1 cellular context compared by ENCODE assay signal in genomic region chr7:98360221-98361124, GRCh38.
TF ChIP-seq lines count a peak whose summit lies in the region.

No MANE protein-coding gene starts in this region.

TF ChIP-seq in K562, 482 proteins besides CTCF, POLR2A, EP300 and RAD21 (continued from another document and continues in another):
- no peak for TF ChIP-seq ZBTB33 (CRISPR knock-in tag; IDR thresholded peaks at IDR 0.05)
- no peak for TF ChIP-seq FOXA3 (CRISPR knock-in tag; conservative IDR thresholded peaks at IDR 0.05 in 1 of 2, IDR thresholded peaks at IDR 0.05 in 1 of 2)
- TF ChIP-seq MBD2 (IDR thresholded peaks at IDR 0.05; ENCODE audit: borderline replicate concordance, low read depth), result no peak
- no peak for TF ChIP-seq ATF2 (CRISPR knock-in tag; IDR thresholded peaks at IDR 0.05)
- TF ChIP-seq MBD1 (CRISPR knock-in tag; IDR thresholded peaks at IDR 0.05), result no peak
- peak; percentile 52; the same call in 1 of the 2 replicates for TF ChIP-seq NFIC (IDR thresholded peaks at IDR 0.05)
- TF ChIP-seq RBM22 (IDR thresholded peaks at IDR 0.05; ENCODE audit: low read depth, low read length, poor library complexity, severe bottlenecking), result no peak
- no peak for TF ChIP-seq ELF4 (CRISPR knock-in tag; IDR thresholded peaks at IDR 0.05)
- no peak for TF ChIP-seq CHD2 (IDR thresholded peaks at IDR 0.05; ENCODE audit: low read depth, low read length)
- TF ChIP-seq NR0B1 (IDR thresholded peaks at IDR 0.05; ENCODE audit: partially characterized antibody), result no peak
- no peak; the same call in 1 of the 2 replicates for TF ChIP-seq ZNF766 (CRISPR knock-in tag; conservative IDR thresholded peaks at IDR 0.05)
- TF ChIP-seq SFPQ (IDR thresholded peaks at IDR 0.05; ENCODE audit: low read depth, low read length), result no peak
- peak; percentile 72; the same call in 1 of the 2 replicates for TF ChIP-seq HDAC2 (IDR thresholded peaks at IDR 0.05)
- no peak for TF ChIP-seq USF1 (CRISPR knock-in tag; IDR thresholded peaks at IDR 0.05)
- TF ChIP-seq TAF15 (IDR thresholded peaks at IDR 0.05; ENCODE audit: low read depth, low read length), result no peak
- TF ChIP-seq ZNF197 (CRISPR knock-in tag; IDR thresholded peaks at IDR 0.05; ENCODE audit: low read depth), result no peak
- TF ChIP-seq RHOXF2B (CRISPR knock-in tag; conservative IDR thresholded peaks at IDR 0.05), result no peak
- no peak for TF ChIP-seq ELF1 (tag; IDR thresholded peaks at IDR 0.05)
- TF ChIP-seq FOXP1 (CRISPR knock-in tag; IDR thresholded peaks at IDR 0.05), result no peak
- TF ChIP-seq ZFP30 (CRISPR knock-in tag; IDR thresholded peaks at IDR 0.05; ENCODE audit: borderline replicate concordance), result no peak
- no peak for TF ChIP-seq TFE3 (CRISPR knock-in tag; IDR thresholded peaks at IDR 0.05)
- TF ChIP-seq POLR2AphosphoS5 (IDR thresholded peaks at IDR 0.05; ENCODE audit: control insufficient read depth, insufficient read depth, low read depth, low read length), result peak; percentile 45; the same call in 1 of the 2 replicates
- TF ChIP-seq ARID1B (IDR thresholded peaks at IDR 0.05), result peak; percentile 91
- TF ChIP-seq ELF2 (CRISPR knock-in tag; IDR thresholded peaks at IDR 0.05), result no peak
- TF ChIP-seq ZNF644 (tag; IDR thresholded peaks at IDR 0.05; ENCODE audit: low read depth), result no peak
- TF ChIP-seq ZNF586 (CRISPR knock-in tag; conservative IDR thresholded peaks at IDR 0.05), result no peak
- peak; percentile 74 for TF ChIP-seq ZEB2 (IDR thresholded peaks at IDR 0.05)
- no peak for TF ChIP-seq PHB2 (IDR thresholded peaks at IDR 0.05; ENCODE audit: low read depth)
- TF ChIP-seq ZNF184 (CRISPR knock-in tag; IDR thresholded peaks at IDR 0.05), result no peak
- TF ChIP-seq ATF1 (CRISPR knock-in tag; IDR thresholded peaks at IDR 0.05), result no peak
- no peak for TF ChIP-seq ATF1 (tag; IDR thresholded peaks at IDR 0.05)
- TF ChIP-seq ZBTB43 (CRISPR knock-in tag; IDR thresholded peaks at IDR 0.05), result no peak
- no peak for TF ChIP-seq POLR2B (IDR thresholded peaks at IDR 0.05; ENCODE audit: low read depth, partially characterized antibody)
- no peak for TF ChIP-seq ZBTB49 (CRISPR knock-in tag; IDR thresholded peaks at IDR 0.05; ENCODE audit: borderline replicate concordance)
- TF ChIP-seq ZNF146 (CRISPR knock-in tag; IDR thresholded peaks at IDR 0.05; ENCODE audit: unreplicated experiment), result no peak
- TF ChIP-seq ZMIZ1 (IDR thresholded peaks at IDR 0.05; ENCODE audit: low read depth in 2 of 2, low read length in 2 of 2), result no peak
- peak; percentile 39; the same call in 1 of the 2 replicates for TF ChIP-seq FOSL1 (tag; conservative IDR thresholded peaks at IDR 0.05)
- no peak for TF ChIP-seq TRIM25 (IDR thresholded peaks at IDR 0.05; ENCODE audit: borderline replicate concordance)
- TF ChIP-seq NFE2L1 (tag; IDR thresholded peaks at IDR 0.05; ENCODE audit: borderline replicate concordance, low read depth), result 0 out of 2 replicates have a peak, but pooled peaks have one; percentile 9
- TF ChIP-seq TRIM24 (IDR thresholded peaks at IDR 0.05), result peak; percentile 18 to 56; a peak in 3 of 4 replicates
- no peak for TF ChIP-seq TAF1 (IDR thresholded peaks at IDR 0.05; ENCODE audit: control insufficient read depth, extremely low read depth, insufficient read depth, low read length, severe bottlenecking)
